ENCODE assay signal across 20 cellular contexts in the genomic region with DNA sequence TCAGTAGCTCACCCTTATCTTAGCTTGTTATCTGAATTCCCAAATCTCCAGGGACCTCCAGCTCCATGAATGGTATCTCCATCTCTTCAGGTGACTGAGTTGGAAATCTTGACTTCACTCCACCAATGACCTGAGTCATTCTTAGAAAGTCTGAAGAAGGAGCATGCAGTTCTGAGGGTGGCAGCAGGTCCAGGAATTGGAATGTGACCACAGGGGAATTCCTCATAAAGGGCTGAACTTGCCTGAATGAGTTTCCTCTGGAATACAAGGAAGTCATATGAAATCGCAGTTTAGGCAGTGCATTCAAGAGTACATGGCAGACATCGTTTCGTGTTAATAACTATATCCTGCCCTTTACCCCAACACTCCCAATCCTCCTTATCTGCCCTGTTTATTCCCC. TPM values are rescaled to one million over a fixed set of nuclear protein-coding genes. Genes with fewer than 3 reads are reported as not detected.
DNase-seq lines count a peak whose midpoint lies in the region; ATAC-seq and TF ChIP-seq lines count a peak whose summit lies in the region.
"Had no signal": no experiment of that assay in that cellular context is flagged by ENCODE, and none has a peak within 500 bp of the region (broad histone marks: within the 10 kb centered on the region; RNA-seq: fewer than 3 reads in every experiment).

No MANE protein-coding gene starts in this region.

- WGBS in mammary epithelial cell (ENCODE audit: low coverage, missing lambda C conversion rate): 30% methylated on average over 3 of the region's 3 CpGs

- TF ChIP-seq CTCF in mammary epithelial cell (conservative IDR thresholded peaks at IDR 0.05 in 1 of 2, IDR thresholded peaks at IDR 0.05 in 1 of 2; ENCODE audit: extremely low read depth in 1 of 2, insufficient read depth in 1 of 2, low read depth in 1 of 2, low read length in 2 of 2): no peak
- TF ChIP-seq CTCF in MCF 10A (IDR thresholded peaks at IDR 0.05; ENCODE audit: unreplicated experiment): no peak
- TF ChIP-seq CTCF in colonic mucosa (IDR thresholded peaks at IDR 0.05): no peak

- no peaks in the 10 kb centered on the region for H3K36me3 ChIP-seq in mammary epithelial cell (ENCODE audit: insufficient read depth, low read length)
- no peaks in the 10 kb centered on the region for H3K36me3 ChIP-seq in colonic mucosa
- H3K36me3 ChIP-seq: BLaER1, SJSA1 had no signal

- dilution Hi-C loops in mammary epithelial cell (cut with HindIII; ENCODE audit: low sequenced_read_pairs): no loop called here

- H3K36me3 Mint-ChIP-seq in MCF 10A (ENCODE audit: insufficient read depth, unreplicated experiment): no peaks in the 10 kb centered on the region
- H3K36me3 Mint-ChIP-seq: IgD-negative memory B cell had no signal

- H3K27ac Mint-ChIP-seq in MCF 10A (ENCODE audit: low read depth, unreplicated experiment): no peak overlapping the region
- H3K27ac Mint-ChIP-seq: CD8-positive, alpha-beta memory T cell; IgD-negative memory B cell had no signal

- no peak overlapping the region for H3K9ac ChIP-seq in mammary epithelial cell (ENCODE audit: insufficient read depth, low read length)
- no peak overlapping the region for H3K9ac ChIP-seq in colonic mucosa (ENCODE audit: low read depth in 2 of 2, low read length in 2 of 2)
- H3K9ac ChIP-seq: BLaER1 had no signal

- ATAC-seq in Right ventricle myocardium inferior: no peak

- H3K4me1 Mint-ChIP-seq in MCF 10A (ENCODE audit: insufficient read depth, unreplicated experiment): no peaks in the 10 kb centered on the region
- H3K4me1 Mint-ChIP-seq: CD8-positive, alpha-beta memory T cell; IgD-negative memory B cell had no signal

- H4K20me1 ChIP-seq in mammary epithelial cell (ENCODE audit: insufficient read depth, low read length): no peaks in the 10 kb centered on the region
- H4K20me1 ChIP-seq: BLaER1 had no signal

- H2AFZ ChIP-seq in mammary epithelial cell (ENCODE audit: low read depth, low read length): peak overlapping the region; percentile 27

- POLR2A ChIA-PET in MCF 10A (lab: Yijun Ruan, JAX): interaction anchor here (0.5 kb wide), 1 partner anchor 106 kb away, joined by 3 read pairs; no protein-coding TSS in a partner anchor

- no peak overlapping the region for H3K4me3 Mint-ChIP-seq in MCF 10A (ENCODE audit: unreplicated experiment)
- H3K4me3 Mint-ChIP-seq: CD8-positive, alpha-beta memory T cell; IgD-negative memory B cell had no signal

- H3K27ac ChIP-seq in mammary epithelial cell (ENCODE audit: insufficient read depth, low read depth, low read length) (no peak overlapping the region), colonic mucosa (no peak overlapping the region), substantia nigra (ENCODE audit: low read depth, low read length, poor library complexity, severe bottlenecking) (no peak overlapping the region)
- H3K27ac ChIP-seq: 22Rv1, BLaER1, SJSA1 had no signal

- H3K4me3 ChIP-seq in mammary epithelial cell (replicated peaks in 1 of 3; ENCODE audit: insufficient read depth in 1 of 3, low read depth in 2 of 3, low read length in 3 of 3): no peak overlapping the region
- no peak overlapping the region for H3K4me3 ChIP-seq in colonic mucosa
- H3K4me3 ChIP-seq: BLaER1, SJSA1 had no signal

- peaks cover 35% of the 10 kb centered on the region for H3K27me3 Mint-ChIP-seq in MCF 10A (ENCODE audit: insufficient read depth, unreplicated experiment)

- no peaks in the 10 kb centered on the region for H3K79me2 ChIP-seq in mammary epithelial cell (ENCODE audit: insufficient read depth, low read length)

- CTCF ChIA-PET in mammary epithelial cell (lab: Charles Lee; ENCODE audit: low non-redundant PET): no interaction called here
- CTCF ChIA-PET in MCF 10A (lab: Yijun Ruan, JAX): interaction anchor here (2.4 kb wide), 1 partner anchor 23 kb away, joined by 9 read pairs; no protein-coding TSS in a partner anchor

- in situ Hi-C loops in mammary epithelial cell (cut with MboI; ENCODE audit: low sequenced_read_pairs in 2 of 2): no loop called here
- in situ Hi-C loops in SK-MEL-5 (cut with HindIII; ENCODE audit: low pct_unique_long_range_greater_than_20kb, low sequenced_read_pairs): no loop called here

- H3K9me3 ChIP-seq in mammary epithelial cell (replicated peaks; ENCODE audit: insufficient read depth, low read length) (no peaks in the 10 kb centered on the region), colonic mucosa (no peaks in the 10 kb centered on the region)
- H3K9me3 ChIP-seq: BLaER1, SJSA1 had no signal

- DNase-seq in mammary epithelial cell (peak; percentile 51), MCF 10A (ENCODE audit: unreplicated experiment) (no peak), SK-MEL-5 (ENCODE audit: low read depth, low spot score) (peak; percentile 42), glomerular visceral epithelial cell (ENCODE audit: extremely low spot score) (peak; percentile 70), colonic mucosa (no peak), D341Med (ENCODE audit: low spot score) (no peak), substantia nigra (lab: John Stamatoyannopoulos, UW) (no peak), Right ventricle myocardium inferior (ENCODE audit: missing footprints) (no peak)
- DNase-seq: CD8-positive, alpha-beta memory T cell; HCEC 1CT; Kasumi-1; NCI-H187 treated with DMSO at 0.1 percent for 48 hours; NCI-H446 treated with DMSO at 0.1 percent for 48 hours; NK-92 treated with Interleukin-12 subunit alpha and Interleukin-12 subunit beta, amount 100 ng/mL, for 24 hours; OCI-M1 had no signal

- H3K9me3 Mint-ChIP-seq in MCF 10A (ENCODE audit: unreplicated experiment): no peaks in the 10 kb centered on the region
- H3K9me3 Mint-ChIP-seq: CD8-positive, alpha-beta memory T cell; IgD-negative memory B cell had no signal

- H3K27me3 ChIP-seq in mammary epithelial cell (ENCODE audit: insufficient read depth, low read length) (peaks cover 5% of the 10 kb centered on the region), colonic mucosa (no peaks in the 10 kb centered on the region)
- H3K27me3 ChIP-seq: BLaER1 had no signal

- peak overlapping the region; percentile 4 for H3K4me2 ChIP-seq in mammary epithelial cell (ENCODE audit: insufficient read depth, low read depth, low read length)
- H3K4me2 ChIP-seq: BLaER1 had no signal

- H3K4me1 ChIP-seq in mammary epithelial cell (ENCODE audit: insufficient read depth, low read length) (no peaks in the 10 kb centered on the region), colonic mucosa (no peaks in the 10 kb centered on the region)
- H3K4me1 ChIP-seq: BLaER1 had no signal

- BruUV-seq in mammary epithelial cell (replicated peaks; lab: Mats Ljungman, UMichigan) (no TSS peak), MCF 10A (replicated peaks; lab: Mats Ljungman, UMichigan) (no TSS peak)

- intact Hi-C loops in mammary epithelial cell (cut with micrococcal nuclease): no loop called here
- intact Hi-C loops in MCF 10A (cut with micrococcal nuclease): no loop called here
- intact Hi-C loops in colonic mucosa (cut with DNase I): no loop called here
- intact Hi-C loops in Right ventricle myocardium inferior (cut with DNase I): no loop called here

RNA-seq across cellular contexts. Expression of gene PYY, which starts 12.5 kb away (rescaled TPM):
- not detected for total RNA-seq in mammary epithelial cell
- not detected for polyA plus RNA-seq in mammary epithelial cell
- not detected for polyA minus RNA-seq in mammary epithelial cell
- not detected in 2 replicates for total RNA-seq in MCF 10A (2022)
- total RNA-seq in SK-MEL-5 (2014; rRNA removed; shearing (Covaris generic)): not detected in 2 replicates
- polyA plus RNA-seq in SK-MEL-5 (2015; cell fraction: cytosol; rRNA removed): not detected in 2 replicates
- not detected in 2 replicates for polyA plus RNA-seq in SK-MEL-5 (2015; cell fraction: nucleus; rRNA removed)
- total RNA-seq in colonic mucosa: 100 to 1,000 TPM in 1 of 2 donors, 10 to 100 TPM in 1; 73.8 to 258 TPM
- total RNA-seq in Right ventricle myocardium inferior: not detected
- total RNA-seq: CD8-positive, alpha-beta memory T cell; HT-29; SJSA1 had no signal
- polyA plus RNA-seq: CD8-positive, alpha-beta memory T cell; IgD-negative memory B cell had no signal

RNA-seq across cellular contexts. Expression of gene PPY, which starts 24.0 kb away (rescaled TPM):
- total RNA-seq in mammary epithelial cell (not detected), MCF 10A (2022) (not detected in 2 replicates), colonic mucosa (under 1 TPM in 1 of 2 donors, not detected in 1; 0.49 TPM), Right ventricle myocardium inferior (not detected)
- not detected for polyA plus RNA-seq in mammary epithelial cell
- polyA minus RNA-seq in mammary epithelial cell: not detected
- 1.3 TPM in 1 of 2 replicates, not detected in the other for total RNA-seq in SK-MEL-5 (2014; rRNA removed; shearing (Covaris generic))
- polyA plus RNA-seq in SK-MEL-5 (2015; cell fraction: cytosol; rRNA removed): not detected in 2 replicates
- polyA plus RNA-seq in SK-MEL-5 (2015; cell fraction: nucleus; rRNA removed): not detected in 2 replicates
- total RNA-seq: CD8-positive, alpha-beta memory T cell; HT-29; SJSA1 had no signal
- polyA plus RNA-seq: CD8-positive, alpha-beta memory T cell; IgD-negative memory B cell had no signal

RNA-seq across cellular contexts. Expression of gene NAGS, which starts 38.1 kb away (rescaled TPM):
- total RNA-seq in mammary epithelial cell (1 to 10 TPM; 1.3 to 2.2 TPM), MCF 10A (2022) (0.88 and 1.6 TPM in 2 replicates), colonic mucosa (10 to 100 TPM in 1 of 2 donors, 1 to 10 TPM in 1; 5.2 to 14.0 TPM), Right ventricle myocardium inferior (0.68 TPM)
- 2.0 TPM for polyA plus RNA-seq in mammary epithelial cell
- polyA minus RNA-seq in mammary epithelial cell: 0.83 TPM
- 0.96 and 1.8 TPM in 2 replicates for total RNA-seq in SK-MEL-5 (2014; rRNA removed; shearing (Covaris generic))
- polyA plus RNA-seq in SK-MEL-5 (2015; cell fraction: cytosol; rRNA removed): 1.0 and 1.5 TPM in 2 replicates
- 0.09 and 1.9 TPM in 2 replicates for polyA plus RNA-seq in SK-MEL-5 (2015; cell fraction: nucleus; rRNA removed)

RNA-seq across cellular contexts. Expression of gene TMEM101, which starts 48.5 kb away (rescaled TPM):
- total RNA-seq in mammary epithelial cell (10 to 100 TPM; 24.4 to 39.0 TPM), MCF 10A (2022) (25.6 and 26.1 TPM in 2 replicates), colonic mucosa (10 to 100 TPM; 26.8 to 33.7 TPM), Right ventricle myocardium inferior (21.5 TPM)
- 34.5 TPM for polyA plus RNA-seq in mammary epithelial cell
- 18.8 TPM for polyA minus RNA-seq in mammary epithelial cell
- total RNA-seq in SK-MEL-5 (2014; rRNA removed; shearing (Covaris generic)): 72.6 and 77.1 TPM in 2 replicates
- polyA plus RNA-seq in SK-MEL-5 (2015; cell fraction: cytosol; rRNA removed): 62.3 and 79.8 TPM in 2 replicates
- polyA plus RNA-seq in SK-MEL-5 (2015; cell fraction: nucleus; rRNA removed): 35.3 and 37.4 TPM in 2 replicates

RNA-seq across cellular contexts. Expression of gene MPP2, which starts 58.9 kb away (rescaled TPM):
- 1 to 10 TPM in 1 of 2 donors, under 1 TPM in 1; 0.85 to 1.8 TPM for total RNA-seq in mammary epithelial cell
- 0.75 TPM for polyA plus RNA-seq in mammary epithelial cell
- polyA minus RNA-seq in mammary epithelial cell: 3.0 TPM
- total RNA-seq in MCF 10A (2022): not detected in 2 replicates
- total RNA-seq in SK-MEL-5 (2014; rRNA removed; shearing (Covaris generic)): 1.8 TPM in 2 replicates
- polyA plus RNA-seq in SK-MEL-5 (2015; cell fraction: cytosol; rRNA removed): 7.8 and 8.5 TPM in 2 replicates
- 4.4 and 9.1 TPM in 2 replicates for polyA plus RNA-seq in SK-MEL-5 (2015; cell fraction: nucleus; rRNA removed)
- 1 to 10 TPM; 1.1 to 2.8 TPM for total RNA-seq in colonic mucosa
- 16.2 TPM for total RNA-seq in Right ventricle myocardium inferior

Comparison
In these comparisons a context has a peak if more than half of its experiments do, and no peak if none do; other contexts are left out.
1. DNase-seq: peak in mammary epithelial cell (single experiment), SK-MEL-5 (single experiment) and glomerular visceral epithelial cell (single experiment); none in MCF 10A (single experiment), colonic mucosa (single experiment), D341Med (single experiment), substantia nigra (0 of 49) and Right ventricle myocardium inferior (single experiment).
2. RNA of gene PYY, which starts 12.5 kb away (total RNA-seq): 73.8 to 258 TPM in colonic mucosa; not detected in mammary epithelial cell, not detected in MCF 10A, not detected in SK-MEL-5 and not detected in Right ventricle myocardium inferior (single experiment); every median in the first group is over 10 times any median in the second.